1 cellular context compared by ENCODE assay signal in genomic region chr1:223726380-223727001, GRCh38.
A peak's percentile ranks its signal among the peaks of the same experiment; 100 is the strongest.
TF ChIP-seq lines count a peak whose summit lies in the region.

No MANE protein-coding gene starts in this region.

TF ChIP-seq in K562, 482 proteins besides CTCF, POLR2A, EP300 and RAD21 (continued from another document and continues in another):
- TF ChIP-seq ELF2 (CRISPR knock-in tag; IDR thresholded peaks at IDR 0.05) (no peak), CBX5 (IDR thresholded peaks at IDR 0.05; ENCODE audit: borderline replicate concordance, low read depth) (no peak), ATF2 (CRISPR knock-in tag; IDR thresholded peaks at IDR 0.05) (no peak), KAT7 (CRISPR knock-in tag; IDR thresholded peaks at IDR 0.05; ENCODE audit: borderline replicate concordance) (no peak; the same call in 1 of the 2 replicates), TAF15 (IDR thresholded peaks at IDR 0.05; ENCODE audit: low read depth, low read length) (no peak), SIRT6 (IDR thresholded peaks at IDR 0.05; ENCODE audit: low read depth, low read length) (no peak), SAP30 (IDR thresholded peaks at IDR 0.05; ENCODE audit: borderline replicate concordance, insufficient read depth, low read depth, low read length, poor library complexity, severe bottlenecking) (peak; percentile 23), EWSR1 (IDR thresholded peaks at IDR 0.05; ENCODE audit: borderline replicate concordance, low read depth, partially characterized antibody) (no peak), SMARCA4 (IDR thresholded peaks at IDR 0.05) (peak; percentile 85), TAF1 (IDR thresholded peaks at IDR 0.05; ENCODE audit: control insufficient read depth, extremely low read depth, insufficient read depth, low read length, severe bottlenecking) (peak; percentile 23), FOXK2 (conservative IDR thresholded peaks at IDR 0.05 in 1 of 2, IDR thresholded peaks at IDR 0.05 in 1 of 2; ENCODE audit: low read depth in 2 of 2) (peak; percentile 22 to 35; a peak in 2 of 4 replicates), ZBTB7A (IDR thresholded peaks at IDR 0.05; ENCODE audit: borderline replicate concordance, control insufficient read depth, low read depth, low read length) (peak; percentile 82), FOXP1 (CRISPR knock-in tag; IDR thresholded peaks at IDR 0.05) (0 out of 2 replicates have a peak, but pooled peaks have one; percentile 29), NCOA6 (IDR thresholded peaks at IDR 0.05) (no peak), CEBPZ (IDR thresholded peaks at IDR 0.05; ENCODE audit: borderline replicate concordance, low read depth, low read length) (no peak), ZFPM2 (CRISPR knock-in tag; IDR thresholded peaks at IDR 0.05) (0 out of 2 replicates have a peak, but pooled peaks have one; percentile 61), TEAD1 (CRISPR knock-in tag; IDR thresholded peaks at IDR 0.05) (peak in 1 of 2 experiments; percentile 70; a peak in 1 of 4 replicates), ATF1 (CRISPR knock-in tag; IDR thresholded peaks at IDR 0.05) (no peak), ATF1 (tag; IDR thresholded peaks at IDR 0.05) (peak; percentile 38; the same call in 1 of the 2 replicates), CHD1 (IDR thresholded peaks at IDR 0.05; ENCODE audit: low read length) (no peak), ZFP91 (CRISPR knock-in tag; IDR thresholded peaks at IDR 0.05) (no peak), MEIS2 (IDR thresholded peaks at IDR 0.05; ENCODE audit: partially characterized antibody) (peak; percentile 6), CBFA2T2 (conservative IDR thresholded peaks at IDR 0.05) (0 out of 2 replicates have a peak, but pooled peaks have one; percentile 22), SNIP1 (IDR thresholded peaks at IDR 0.05; ENCODE audit: low read depth) (no peak), ZNF644 (tag; IDR thresholded peaks at IDR 0.05; ENCODE audit: low read depth) (no peak), PHB2 (IDR thresholded peaks at IDR 0.05; ENCODE audit: low read depth) (no peak), POLR2AphosphoS2 (IDR thresholded peaks at IDR 0.05; ENCODE audit: low read length) (no peak), SNRNP70 (optimal IDR thresholded peaks at IDR 0.05; ENCODE audit: low read depth, low read length) (no peak), TOE1 (IDR thresholded peaks at IDR 0.05; ENCODE audit: borderline replicate concordance) (peak; percentile 61; the same call in 1 of the 2 replicates), TOE1 (CRISPR knock-in tag; IDR thresholded peaks at IDR 0.05; ENCODE audit: borderline replicate concordance, low read depth) (no peak), GABPA (tag; conservative IDR thresholded peaks at IDR 0.05; ENCODE audit: low read depth) (no peak), HIVEP1 (CRISPR knock-in tag; IDR thresholded peaks at IDR 0.05) (no peak), NFIC (IDR thresholded peaks at IDR 0.05) (peak; percentile 96), ZMIZ1 (IDR thresholded peaks at IDR 0.05; ENCODE audit: low read depth in 2 of 2, low read length in 2 of 2) (0 out of 4 replicates have a peak, but pooled peaks of 1 of the 2 experiments have one; percentile 7), ZNF280B (CRISPR knock-in tag; IDR thresholded peaks at IDR 0.05) (no peak), SPI1 (IDR thresholded peaks at IDR 0.05; ENCODE audit: borderline replicate concordance, low read depth, low read length) (no peak), HINFP (tag; conservative IDR thresholded peaks at IDR 0.05; ENCODE audit: low read depth) (no peak), MAFK (IDR thresholded peaks at IDR 0.05; ENCODE audit: low read length) (0 out of 2 replicates have a peak, but pooled peaks have one; percentile 12), SMARCB1 (IDR thresholded peaks at IDR 0.05; ENCODE audit: insufficient read length, low read depth) (no peak), FUS (optimal IDR thresholded peaks at IDR 0.05; ENCODE audit: low read depth, low read length) (no peak), CXXC5 (CRISPR knock-in tag; IDR thresholded peaks at IDR 0.05) (peak; percentile 34), ATF7 (IDR thresholded peaks at IDR 0.05) (peak; percentile 72), ZBTB9 (CRISPR knock-in tag; IDR thresholded peaks at IDR 0.05) (0 out of 2 replicates have a peak, but pooled peaks have one; percentile 7), SUPT5H (IDR thresholded peaks at IDR 0.05) (no peak), MNT (conservative IDR thresholded peaks at IDR 0.05) (peak; percentile 92 to 95), FOXO4 (CRISPR knock-in tag; IDR thresholded peaks at IDR 0.05) (no peak), ATF3 (IDR thresholded peaks at IDR 0.05) (peak; percentile 98), ATF3 (CRISPR knock-in tag; conservative IDR thresholded peaks at IDR 0.05) (no peak)
